Comparison of ENCODE assay signal across 10 cellular contexts in genomic region chr3:46595819-46596218, GRCh38. TPM values are rescaled to one million over a fixed set of nuclear protein-coding genes. Genes with fewer than 3 reads are reported as not detected.
"Had no signal": no experiment of that assay in that cellular context is flagged by ENCODE, and none has a peak within 500 bp of the region (broad histone marks: within the 10 kb centered on the region; RNA-seq: fewer than 3 reads in every experiment).

No MANE protein-coding gene starts in this region.

- FAIRE-seq: H54 had no signal

- H3K4me2 ChIP-seq: KMS-11 had no signal

- DNase-seq: GM23248, GOT3, H9, HCEC 1CT, KBM-7 had no signal

- H3K27ac ChIP-seq: GM23248, HL-60, KMS-11 had no signal

- H3K4me3 ChIP-seq: GM23248 had no signal

- H2AFZ ChIP-seq: GM23248 had no signal

- H3K9ac ChIP-seq: GM23248, KMS-11 had no signal

RNA-seq across cellular contexts. Expression of gene FAM240A, which starts 16.5 kb away (rescaled TPM):
- total RNA-seq: GM23248, HT1080 had no signal
- polyA plus RNA-seq: GM23248, IgD-negative memory B cell had no signal
